ENCODE assay signal across 27 cellular contexts in genomic region chr10:92832121-92832520, GRCh38.
"Had no signal": no experiment of that assay in that cellular context is flagged by ENCODE, and none has a peak within 500 bp of the region (broad histone marks: within the 10 kb centered on the region; RNA-seq: fewer than 3 reads in every experiment).

No MANE protein-coding gene starts in this region.

- DNase-seq: cortex of kidney; effector memory CD8-positive, alpha-beta T cell; foreskin keratinocyte; heart left ventricle; kidney; naive thymus-derived CD8-positive, alpha-beta T cell; nephron progenitor cell; occipital lobe; ovary; posterior cingulate gyrus; psoas muscle; right cardiac atrium; sigmoid colon; stimulated activated CD4-positive, alpha-beta T cell treated with anti-CD3 and anti-CD28 coated beads, Interleukin-2, amount 100 ng/mL, for 24 hours; stimulated activated CD4-positive, alpha-beta T cell treated with anti-CD3 and anti-CD28 coated beads, Interleukin-4, amount 100 ng/mL, for 24 hours; stimulated activated naive CD8-positive, alpha-beta T cell treated with anti-CD3 and anti-CD28 coated beads, Interleukin-15, Interleukin-2, amounts not matched to agents 100 U/mL and 50 U/mL, for 24 hours; substantia nigra; testis; tibial artery had no signal

- H2AFZ ChIP-seq: hepatocyte had no signal

- ATAC-seq: effector memory CD8-positive, alpha-beta T cell; esophagus mucosa; foreskin keratinocyte; gastroesophageal sphincter; heart left ventricle; left lobe of liver; naive thymus-derived CD8-positive, alpha-beta T cell; psoas muscle; right cardiac atrium had no signal

- H3K27ac Mint-ChIP-seq: effector memory CD8-positive, alpha-beta T cell; naive thymus-derived CD8-positive, alpha-beta T cell; nephron progenitor cell; stimulated activated effector memory CD8-positive, alpha-beta T cell treated with anti-CD3 and anti-CD28 coated beads, Interleukin-12 subunit alpha, Interleukin-12 subunit beta, amount 100 ng/mL, for 72 hours had no signal

- H3K9me3 ChIP-seq: gastroesophageal sphincter, heart left ventricle, ovary, psoas muscle, sigmoid colon, testis, tibial artery, vagina had no signal

- H3K4me3 Mint-ChIP-seq: naive thymus-derived CD8-positive, alpha-beta T cell; nephron progenitor cell; stimulated activated effector memory CD8-positive, alpha-beta T cell treated with anti-CD3 and anti-CD28 coated beads, Interleukin-12 subunit alpha, Interleukin-12 subunit beta, amount 100 ng/mL, for 72 hours had no signal

- H3K4me1 ChIP-seq: gastroesophageal sphincter, sigmoid colon, tibial artery, vagina had no signal

- H3K27me3 Mint-ChIP-seq: naive thymus-derived CD8-positive, alpha-beta T cell had no signal

- H3K27me3 ChIP-seq: foreskin keratinocyte, gastroesophageal sphincter, heart left ventricle, hepatocyte, ovary, sigmoid colon, testis, tibial artery, vagina had no signal

- H3K36me3 ChIP-seq: gastroesophageal sphincter, heart left ventricle, ovary, sigmoid colon, tibial artery, vagina had no signal

- H3K36me3 Mint-ChIP-seq: naive thymus-derived CD8-positive, alpha-beta T cell; stimulated activated effector memory CD8-positive, alpha-beta T cell treated with anti-CD3 and anti-CD28 coated beads, Interleukin-12 subunit alpha, Interleukin-12 subunit beta, amount 100 ng/mL, for 72 hours had no signal

- H3K4me3 ChIP-seq: hepatocyte, ovary, psoas muscle, testis, tibial artery had no signal

- H3K9me3 Mint-ChIP-seq: effector memory CD8-positive, alpha-beta T cell; naive thymus-derived CD8-positive, alpha-beta T cell; nephron progenitor cell; stimulated activated effector memory CD8-positive, alpha-beta T cell treated with anti-CD3 and anti-CD28 coated beads, Interleukin-12 subunit alpha, Interleukin-12 subunit beta, amount 100 ng/mL, for 72 hours had no signal

- FAIRE-seq: endometrium, kidney had no signal

- H3K79me2 ChIP-seq: hepatocyte had no signal

- H3K4me2 ChIP-seq: hepatocyte had no signal

- H3K27ac ChIP-seq: epithelial cell of prostate, foreskin keratinocyte, gastroesophageal sphincter, hepatocyte, ovary, psoas muscle, sigmoid colon, tibial artery, vagina had no signal
